ENCODE assay signal across 16 cellular contexts in genomic region chr9:135217836-135218235, GRCh38.
"Had no signal": no experiment of that assay in that cellular context is flagged by ENCODE, and none has a peak within 500 bp of the region (broad histone marks: within the 10 kb centered on the region; RNA-seq: fewer than 3 reads in every experiment).

No MANE protein-coding gene starts in this region.

- H3K4me3 Mint-ChIP-seq: activated CD4-positive, alpha-beta T cell treated with anti-CD3 and anti-CD28 coated beads, Interleukin-2, amount 10 ng/mL, durations not matched to agents 24 days and 14 days; activated CD8-positive, alpha-beta T cell treated with anti-CD3 and anti-CD28 coated beads, Interleukin-2, amount 10 ng/mL, durations not matched to agents 7 days and 5 days; activated T-cell treated with anti-CD3 and anti-CD28 coated beads, Interleukin-2, amount 50 U/mL, for 72 hours; central memory CD8-positive, alpha-beta T cell; dendritic cell treated with granulocyte-macrophage colony-stimulating factor and Interleukin-4, amounts not matched to agents 40 ng/mL and 50 ng/mL, for 4 days; effector memory CD8-positive, alpha-beta T cell; stimulated activated effector memory CD8-positive, alpha-beta T cell treated with anti-CD3 and anti-CD28 coated beads, Interleukin-12 subunit alpha, Interleukin-12 subunit beta, amount 100 ng/mL, for 72 hours had no signal

- DNase-seq: activated CD4-positive, alpha-beta T cell treated with anti-CD3 and anti-CD28 coated beads, Interleukin-2, amount 10 ng/mL, durations not matched to agents 24 days and 14 days; activated CD4-positive, CD25-positive, alpha-beta regulatory T cell; activated CD8-positive, alpha-beta memory T cell treated with anti-CD3 and anti-CD28 coated beads, Interleukin-2, amount 50 U/mL, for 4 hours; activated CD8-positive, alpha-beta T cell treated with anti-CD3 and anti-CD28 coated beads, Interleukin-2, amount 10 ng/mL, durations not matched to agents 7 days and 5 days; activated gamma-delta T cell; activated T-cell treated with anti-CD3 and anti-CD28 coated beads, Interleukin-2, amount 50 U/mL, for 72 hours; effector memory CD8-positive, alpha-beta T cell; nephron progenitor cell; SW 1271 had no signal

- H3K36me3 ChIP-seq: gastroesophageal sphincter had no signal

- H3K27ac ChIP-seq: epithelial cell of prostate, gastroesophageal sphincter had no signal

- H3K27ac Mint-ChIP-seq: activated CD4-positive, alpha-beta T cell treated with anti-CD3 and anti-CD28 coated beads, Interleukin-2, amount 10 ng/mL, durations not matched to agents 24 days and 14 days; activated CD8-positive, alpha-beta T cell treated with anti-CD3 and anti-CD28 coated beads, Interleukin-2, amount 10 ng/mL, durations not matched to agents 7 days and 5 days; activated naive CD4-positive, alpha-beta T cell treated with anti-CD3 and anti-CD28 coated beads, Interleukin-2, amount 50 U/mL, for 72 hours; activated T-cell treated with anti-CD3 and anti-CD28 coated beads, Interleukin-2, amount 50 U/mL, for 72 hours; dendritic cell treated with granulocyte-macrophage colony-stimulating factor and Interleukin-4, amounts not matched to agents 40 ng/mL and 50 ng/mL, for 4 days; effector memory CD8-positive, alpha-beta T cell; nephron progenitor cell; stimulated activated effector memory CD8-positive, alpha-beta T cell treated with anti-CD3 and anti-CD28 coated beads, Interleukin-12 subunit alpha, Interleukin-12 subunit beta, amount 100 ng/mL, for 72 hours had no signal

- H3K9me3 ChIP-seq: body of pancreas, gastroesophageal sphincter had no signal

- H3K27me3 ChIP-seq: body of pancreas had no signal

- H3K9me3 Mint-ChIP-seq: activated CD4-positive, alpha-beta T cell treated with anti-CD3 and anti-CD28 coated beads, Interleukin-2, amount 10 ng/mL, durations not matched to agents 24 days and 14 days; activated naive CD4-positive, alpha-beta T cell treated with anti-CD3 and anti-CD28 coated beads, Interleukin-2, amount 50 U/mL, for 72 hours; activated T-cell treated with anti-CD3 and anti-CD28 coated beads, Interleukin-2, amount 50 U/mL, for 72 hours; central memory CD8-positive, alpha-beta T cell; dendritic cell treated with granulocyte-macrophage colony-stimulating factor and Interleukin-4, amounts not matched to agents 40 ng/mL and 50 ng/mL, for 4 days; effector memory CD8-positive, alpha-beta T cell; nephron progenitor cell; stimulated activated effector memory CD8-positive, alpha-beta T cell treated with anti-CD3 and anti-CD28 coated beads, Interleukin-12 subunit alpha, Interleukin-12 subunit beta, amount 100 ng/mL, for 72 hours had no signal

- H3K36me3 Mint-ChIP-seq: activated naive CD4-positive, alpha-beta T cell treated with anti-CD3 and anti-CD28 coated beads, Interleukin-2, amount 50 U/mL, for 72 hours; stimulated activated effector memory CD8-positive, alpha-beta T cell treated with anti-CD3 and anti-CD28 coated beads, Interleukin-12 subunit alpha, Interleukin-12 subunit beta, amount 100 ng/mL, for 72 hours had no signal

- H3K4me3 ChIP-seq: body of pancreas, gastroesophageal sphincter had no signal

- H3K4me1 Mint-ChIP-seq: activated CD4-positive, alpha-beta T cell treated with anti-CD3 and anti-CD28 coated beads, Interleukin-2, amount 10 ng/mL, durations not matched to agents 24 days and 14 days; central memory CD8-positive, alpha-beta T cell; stimulated activated effector memory CD8-positive, alpha-beta T cell treated with anti-CD3 and anti-CD28 coated beads, Interleukin-12 subunit alpha, Interleukin-12 subunit beta, amount 100 ng/mL, for 72 hours had no signal
